Comparison of ENCODE assay signal across 8 cellular contexts in the genomic region with DNA sequence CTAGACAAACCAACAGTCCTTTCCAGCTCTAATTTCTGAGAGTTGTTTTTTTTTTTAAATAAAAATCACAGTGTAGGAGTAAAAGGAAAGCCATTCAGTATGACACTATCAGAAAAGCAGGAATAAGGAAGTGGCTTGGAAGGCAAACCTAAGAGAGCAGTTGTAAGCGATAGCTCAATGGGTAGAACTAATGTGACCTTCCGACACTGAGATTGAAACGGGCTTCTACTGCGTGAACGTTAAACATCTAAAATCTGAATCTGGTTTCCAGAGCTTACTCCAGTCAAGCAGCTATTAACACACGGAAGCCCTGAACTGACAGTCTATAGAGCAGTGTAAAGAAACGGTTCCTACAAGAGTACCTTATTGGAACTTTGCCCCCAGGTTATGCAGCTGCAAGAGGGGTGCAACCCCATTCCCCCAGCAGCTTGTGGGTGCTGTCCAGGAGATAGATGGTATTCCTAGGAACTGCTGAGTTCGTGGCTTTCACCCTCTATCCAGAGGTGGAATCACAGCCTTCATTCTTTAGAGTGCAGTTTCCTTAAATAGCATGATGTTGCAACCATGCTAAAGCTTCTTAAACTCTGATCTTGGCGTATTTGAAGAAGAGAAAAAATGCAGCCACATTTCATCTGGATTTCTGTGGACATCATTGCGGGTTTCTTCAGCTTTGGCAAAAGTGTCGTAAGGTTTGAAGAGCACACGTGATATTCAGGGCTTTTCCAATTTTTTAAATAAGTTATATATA. TPM values are rescaled to one million over a fixed set of nuclear protein-coding genes. Genes with fewer than 3 reads are reported as not detected.
DNase-seq lines count a peak whose midpoint lies in the region; ATAC-seq and TF ChIP-seq lines count a peak whose summit lies in the region.

No MANE protein-coding gene starts in this region.

- H3K27me3 ChIP-seq in heart left ventricle (no peaks in the 10 kb centered on the region), NT2/D1 (ENCODE audit: insufficient read depth, insufficient read length) (no peaks in the 10 kb centered on the region), mononuclear cell (ENCODE audit: insufficient read depth, low read length) (no peaks in the 10 kb centered on the region), aorta (ENCODE audit: control insufficient read depth in 1 of 2, insufficient read depth in 2 of 2, low read length in 1 of 2) (no peaks in the 10 kb centered on the region)

- WGBS in heart left ventricle, 4 donors: 15 to 19% (median 18%) methylated on average over 12 of the region's 12 CpGs
- 3 to 9% methylated on average over 12 of the region's 12 CpGs for WGBS in aorta, 2 donors

- POLR2A ChIA-PET in MCF 10A (lab: Yijun Ruan, JAX): interaction anchor here (0.6 to 20.9 kb wide), 48 partner anchors 12 to 890 kb away, joined by 3 to 904 read pairs (median 12); partner anchors contain the start of genes TARBP1 and TOMM20

- H3K27ac ChIP-seq in heart left ventricle: peak overlapping the region; percentile 94 to 100 (median 99)
- peak overlapping the region; percentile 98 to 100 for H3K27ac ChIP-seq in aorta (ENCODE audit: low read depth in 1 of 2, low read length in 2 of 2)

- H3K9ac ChIP-seq in NT2/D1 (ENCODE audit: insufficient read length, low read depth): peak overlapping the region; percentile 43

- intact Hi-C loops in heart left ventricle (cut with DNase I) (loop anchor here in 9 of 10 donors (2.0 to 10.0 kb wide), 17 partner anchors 15 to 469 kb away; no protein-coding TSS in a partner anchor), Right ventricle myocardium inferior (cut with DNase I) (loop anchor here (5.0 kb wide), 3 partner anchors 69 to 384 kb away; no protein-coding TSS in a partner anchor), MCF 10A (cut with micrococcal nuclease) (loop anchor here (1.0 to 10.0 kb wide), 4 partner anchors 15 to 891 kb away; partner anchors contain the start of gene B3GALNT2), aorta (cut with DNase I) (loop anchor here (5.0 kb wide), 4 partner anchors 304 to 464 kb away; no protein-coding TSS in a partner anchor)

- DNase-seq in heart left ventricle: no peak
- no peak for DNase-seq in Right ventricle myocardium inferior (ENCODE audit: missing footprints)
- no peak for DNase-seq in NT2/D1 (ENCODE audit: low read depth, low spot score)
- peak; percentile 88 for DNase-seq in MCF 10A (ENCODE audit: unreplicated experiment)
- no peak for DNase-seq in aorta

- H3K4me3 Mint-ChIP-seq in MCF 10A (ENCODE audit: unreplicated experiment): peak overlapping the region; percentile 95

- TF ChIP-seq CTCF in heart left ventricle (IDR thresholded peaks at IDR 0.05) (no peak), MCF 10A (IDR thresholded peaks at IDR 0.05; ENCODE audit: unreplicated experiment) (no peak)

- H3K4me1 Mint-ChIP-seq in MCF 10A (ENCODE audit: insufficient read depth, unreplicated experiment): peaks cover 54% of the 10 kb centered on the region

- H3K36me3 ChIP-seq in heart left ventricle: peaks cover 0 to 5% (median 0%) of the 10 kb centered on the region in 9 donors
- peaks cover 7% of the 10 kb centered on the region for H3K36me3 ChIP-seq in NT2/D1 (ENCODE audit: insufficient read depth, insufficient read length, low read length)
- no peaks in the 10 kb centered on the region for H3K36me3 ChIP-seq in aorta (ENCODE audit: control insufficient read depth in 1 of 2, insufficient read depth in 2 of 2, low read length in 1 of 2)

- ATAC-seq in heart left ventricle: peak in 1 of 4 donors; percentile 8
- no peak for ATAC-seq in Right ventricle myocardium inferior
- ATAC-seq in aorta (ENCODE audit: low FRiP score): no peak
- no peak for ATAC-seq in HG02870 (IDR thresholded peaks at IDR 0.05; ENCODE audit: unreplicated experiment)
- ATAC-seq in GM18868 (IDR thresholded peaks at IDR 0.05; ENCODE audit: unreplicated experiment): no peak

- no peaks in the 10 kb centered on the region for H3K9me3 ChIP-seq in heart left ventricle
- no peaks in the 10 kb centered on the region for H3K9me3 ChIP-seq in NT2/D1 (ENCODE audit: insufficient read depth, low read length)
- H3K9me3 ChIP-seq in mononuclear cell (ENCODE audit: low read depth, low read length): no peaks in the 10 kb centered on the region
- no peaks in the 10 kb centered on the region for H3K9me3 ChIP-seq in aorta (ENCODE audit: control insufficient read depth, low read length)

- CTCF ChIA-PET in MCF 10A (lab: Yijun Ruan, JAX): interaction anchor here (0.6 to 6.2 kb wide), 24 partner anchors 8 to 1342 kb away, joined by 3 to 76 read pairs (median 4); no protein-coding TSS in a partner anchor

- H3K9me3 Mint-ChIP-seq in MCF 10A (ENCODE audit: unreplicated experiment): no peaks in the 10 kb centered on the region

- H3K36me3 Mint-ChIP-seq in MCF 10A (ENCODE audit: insufficient read depth, unreplicated experiment): peaks cover 16% of the 10 kb centered on the region

- TSS peak; percentile 83 for BruUV-seq in MCF 10A (replicated peaks; lab: Mats Ljungman, UMichigan)

- H3K4me1 ChIP-seq in heart left ventricle: peaks cover 9 to 52% (median 35%) of the 10 kb centered on the region in 12 donors
- peaks cover 7% of the 10 kb centered on the region for H3K4me1 ChIP-seq in NT2/D1 (ENCODE audit: insufficient read depth, insufficient read length)
- H3K4me1 ChIP-seq in mononuclear cell (ENCODE audit: insufficient read depth, low read length): peaks cover 40% of the 10 kb centered on the region
- H3K4me1 ChIP-seq in aorta (ENCODE audit: control insufficient read depth in 1 of 2, insufficient read depth in 2 of 2, low read length in 2 of 2): peaks cover 7 to 10% of the 10 kb centered on the region in 2 donors

- H3K4me3 ChIP-seq in heart left ventricle: peak overlapping the region in 11 of 12 donors; percentile 24 to 74 (median 43)
- H3K4me3 ChIP-seq in NT2/D1 (ENCODE audit: insufficient read length, low read depth): no peak overlapping the region
- peak overlapping the region; percentile 2 for H3K4me3 ChIP-seq in mononuclear cell (ENCODE audit: low read length)
- H3K4me3 ChIP-seq in aorta (ENCODE audit: low read length in 2 of 2): peak overlapping the region in 1 of 2 donors; percentile 1

- H3K27me3 Mint-ChIP-seq in MCF 10A (ENCODE audit: insufficient read depth, unreplicated experiment): no peaks in the 10 kb centered on the region

- TF ChIP-seq POLR2A in heart left ventricle (IDR thresholded peaks at IDR 0.05): no peak

- H3K27ac Mint-ChIP-seq in MCF 10A (ENCODE audit: low read depth, unreplicated experiment): peak overlapping the region; percentile 95

RNA-seq across cellular contexts. Expression of gene IRF2BP2, which starts 3.3 kb away (rescaled TPM):
- 100 to 1,000 TPM in 4 of 9 donors, 10 to 100 TPM in 5; 76.7 to 126 (median 81.3) TPM for total RNA-seq in heart left ventricle
- polyA plus RNA-seq in heart left ventricle: 10 to 100 TPM; 36.1 to 77.4 TPM
- 116 TPM for total RNA-seq in Right ventricle myocardium inferior
- 149 and 217 TPM in 2 replicates for total RNA-seq in MCF 10A (2022)
- total RNA-seq in mononuclear cell: 465 TPM
- 100 to 1,000 TPM in 1 of 2 donors, 10 to 100 TPM in 1; 90.6 to 148 TPM for total RNA-seq in aorta
- polyA plus RNA-seq in aorta: 100 to 1,000 TPM in 1 of 2 donors, 10 to 100 TPM in 1; 36.9 to 123 TPM
